ENCODE assay signal across 8 cellular contexts in the genomic region with DNA sequence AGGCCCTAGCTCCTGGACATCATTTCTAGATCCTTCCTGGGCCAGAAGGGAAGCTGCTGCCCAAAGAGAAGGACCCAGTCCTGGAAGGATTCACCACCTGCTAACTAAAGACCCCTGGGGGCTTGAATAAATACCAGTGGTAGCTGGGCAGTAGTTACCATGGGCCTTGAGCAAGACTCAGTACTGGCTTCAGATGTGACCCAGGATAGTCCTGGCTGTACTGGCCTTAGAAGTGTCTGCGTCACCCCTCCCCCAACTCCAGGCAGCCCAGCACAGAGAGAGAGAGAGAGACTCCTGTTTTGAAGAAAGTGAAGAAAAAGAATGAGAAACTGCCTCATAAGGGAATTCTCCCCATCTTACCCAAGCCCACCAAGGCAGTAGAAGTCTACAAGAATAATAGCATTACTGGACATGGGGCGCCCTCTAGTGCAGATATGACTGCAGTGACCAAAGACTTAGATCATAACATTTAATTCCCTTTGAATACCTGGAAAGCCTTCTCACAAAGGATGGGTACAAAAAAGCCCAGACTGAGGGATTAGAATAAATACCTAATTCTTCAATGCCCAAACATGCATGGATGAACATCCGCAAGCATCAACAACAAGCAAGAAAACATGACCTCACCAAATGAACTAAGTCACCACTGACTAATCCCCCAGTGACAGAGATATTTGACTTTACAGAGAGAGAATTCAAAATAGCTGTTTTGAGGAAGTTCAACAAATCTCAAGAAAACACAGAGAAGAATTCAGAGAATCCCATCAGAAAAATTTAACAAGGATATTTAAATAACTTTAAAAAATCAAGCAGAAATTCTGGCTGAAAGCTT.
DNase-seq lines count a peak whose midpoint lies in the region; ATAC-seq and TF ChIP-seq lines count a peak whose summit lies in the region.

No MANE protein-coding gene starts in this region.

- H3K4me1 ChIP-seq in HAP-1: no peaks in the 10 kb centered on the region
- H3K4me1 ChIP-seq in fibroblast of lung (ENCODE audit: control insufficient read depth, extremely low read depth, insufficient read depth, low read length): no peaks in the 10 kb centered on the region

- H3K9ac ChIP-seq in fibroblast of lung (ENCODE audit: insufficient read depth, low read length): no peak overlapping the region

- DNase-seq in DMS153 (lab: John Stamatoyannopoulos, UW) (peak; percentile 31), HAP-1 (ENCODE audit: low spot score in 2 of 2) (peak; percentile 58 to 80), NCI-H226 (peak; percentile 7), fibroblast of lung (ENCODE audit: low read depth in 2 of 2) (peak; percentile 20 to 45), pons (ENCODE audit: low spot score) (peak; percentile 44)
- DNase-seq in activated CD4-positive, alpha-beta T cell treated with anti-CD3 and anti-CD28 coated beads, Interleukin-2, amount 10 ng/mL, durations not matched to agents 7 days and 5 days: peak; percentile 62
- DNase-seq in activated T-helper 1 cell treated with anti-CD3 and anti-CD28 coated beads, Interleukin-12 subunit alpha, Interleukin-12 subunit beta, Interleukin-2, Interleukin-4 antibody, amounts not matched to agents 30 ng/mL and 10 ng/mL and 1 ng/mL, durations not matched to agents 14 hours and 24 hours and 36 hours (ENCODE audit: low spot score): no peak

- no peak overlapping the region for H2AFZ ChIP-seq in fibroblast of lung (ENCODE audit: low read length)

- no peak for ATAC-seq in GM21717 (IDR thresholded peaks at IDR 0.05; ENCODE audit: unreplicated experiment)

- H3K36me3 Mint-ChIP-seq in activated CD4-positive, alpha-beta T cell treated with anti-CD3 and anti-CD28 coated beads, Interleukin-2, amount 10 ng/mL, durations not matched to agents 7 days and 5 days (ENCODE audit: low read depth): no peaks in the 10 kb centered on the region
- no peaks in the 10 kb centered on the region for H3K36me3 Mint-ChIP-seq in activated T-helper 1 cell treated with anti-CD3 and anti-CD28 coated beads, Interleukin-12 subunit alpha, Interleukin-12 subunit beta, Interleukin-2, Interleukin-4 antibody, amounts not matched to agents 30 ng/mL and 10 ng/mL and 1 ng/mL, durations not matched to agents 14 hours and 24 hours and 36 hours (ENCODE audit: low read depth)

- H3K4me2 ChIP-seq in fibroblast of lung (ENCODE audit: extremely low read depth, insufficient read depth, low read length): no peak overlapping the region

- in situ Hi-C loops in HAP-1 (cut with MboI; ENCODE audit: low sequenced_read_pairs): loop anchor here (10.0 kb wide), 2 partner anchors 727 to 787 kb away; partner anchors contain the start of gene RASGEF1B

- peaks cover 18% of the 10 kb centered on the region for H3K27me3 Mint-ChIP-seq in activated CD4-positive, alpha-beta T cell treated with anti-CD3 and anti-CD28 coated beads, Interleukin-2, amount 10 ng/mL, durations not matched to agents 7 days and 5 days
- H3K27me3 Mint-ChIP-seq in activated T-helper 1 cell treated with anti-CD3 and anti-CD28 coated beads, Interleukin-12 subunit alpha, Interleukin-12 subunit beta, Interleukin-2, Interleukin-4 antibody, amounts not matched to agents 30 ng/mL and 10 ng/mL and 1 ng/mL, durations not matched to agents 14 hours and 24 hours and 36 hours (ENCODE audit: insufficient read depth): peaks cover 8% of the 10 kb centered on the region

- H3K4me3 Mint-ChIP-seq in activated CD4-positive, alpha-beta T cell treated with anti-CD3 and anti-CD28 coated beads, Interleukin-2, amount 10 ng/mL, durations not matched to agents 7 days and 5 days: no peak overlapping the region
- no peak overlapping the region for H3K4me3 Mint-ChIP-seq in activated T-helper 1 cell treated with anti-CD3 and anti-CD28 coated beads, Interleukin-12 subunit alpha, Interleukin-12 subunit beta, Interleukin-2, Interleukin-4 antibody, amounts not matched to agents 30 ng/mL and 10 ng/mL and 1 ng/mL, durations not matched to agents 14 hours and 24 hours and 36 hours

- H3K4me1 Mint-ChIP-seq in activated CD4-positive, alpha-beta T cell treated with anti-CD3 and anti-CD28 coated beads, Interleukin-2, amount 10 ng/mL, durations not matched to agents 7 days and 5 days: peaks cover 3% of the 10 kb centered on the region
- no peaks in the 10 kb centered on the region for H3K4me1 Mint-ChIP-seq in activated T-helper 1 cell treated with anti-CD3 and anti-CD28 coated beads, Interleukin-12 subunit alpha, Interleukin-12 subunit beta, Interleukin-2, Interleukin-4 antibody, amounts not matched to agents 30 ng/mL and 10 ng/mL and 1 ng/mL, durations not matched to agents 14 hours and 24 hours and 36 hours (ENCODE audit: low read depth)

- H3K36me3 ChIP-seq in HAP-1 (replicated peaks): no peaks in the 10 kb centered on the region
- no peaks in the 10 kb centered on the region for H3K36me3 ChIP-seq in fibroblast of lung (ENCODE audit: control insufficient read depth, insufficient read depth, low read length)

- intact Hi-C loops in activated T-helper 1 cell treated with anti-CD3 and anti-CD28 coated beads, Interleukin-12 subunit alpha, Interleukin-12 subunit beta, Interleukin-2, Interleukin-4 antibody, amounts not matched to agents 30 ng/mL and 10 ng/mL and 1 ng/mL, durations not matched to agents 14 hours and 24 hours and 36 hours (cut with micrococcal nuclease): loop anchor here (1.0 to 10.0 kb wide), 4 partner anchors 66 to 797 kb away; no protein-coding TSS in a partner anchor

- H4K20me1 ChIP-seq in fibroblast of lung (ENCODE audit: control insufficient read depth, extremely low read depth, insufficient read depth, low read length): no peaks in the 10 kb centered on the region

- POLR2A ChIA-PET in activated CD4-positive, alpha-beta T cell treated with anti-CD3 and anti-CD28 coated beads, Interleukin-2, amount 10 ng/mL, durations not matched to agents 7 days and 5 days (lab: Charles Lee): no interaction called here

- no peaks in the 10 kb centered on the region for H3K79me2 ChIP-seq in fibroblast of lung (ENCODE audit: control insufficient read depth, insufficient read depth, low read length)

- CTCF ChIA-PET in activated CD4-positive, alpha-beta T cell treated with anti-CD3 and anti-CD28 coated beads, Interleukin-2, amount 10 ng/mL, durations not matched to agents 7 days and 5 days (lab: Charles Lee): interaction anchor here (0.6 kb wide), 1 partner anchor 10 kb away, joined by 3 read pairs; no protein-coding TSS in a partner anchor

- no peak overlapping the region for H3K27ac Mint-ChIP-seq in activated CD4-positive, alpha-beta T cell treated with anti-CD3 and anti-CD28 coated beads, Interleukin-2, amount 10 ng/mL, durations not matched to agents 7 days and 5 days
- no peak overlapping the region for H3K27ac Mint-ChIP-seq in activated T-helper 1 cell treated with anti-CD3 and anti-CD28 coated beads, Interleukin-12 subunit alpha, Interleukin-12 subunit beta, Interleukin-2, Interleukin-4 antibody, amounts not matched to agents 30 ng/mL and 10 ng/mL and 1 ng/mL, durations not matched to agents 14 hours and 24 hours and 36 hours

- H3K9me3 ChIP-seq in HAP-1: peaks cover 5% of the 10 kb centered on the region; the same call in 1 of the 2 replicates
- H3K9me3 ChIP-seq in fibroblast of lung (ENCODE audit: control insufficient read depth, insufficient read depth, low read depth, low read length): no peaks in the 10 kb centered on the region

- H3K27ac ChIP-seq in fibroblast of lung (ENCODE audit: insufficient read depth, low read length): no peak overlapping the region

- H3K4me3 ChIP-seq in HAP-1 (no peak overlapping the region), fibroblast of lung (replicated peaks in 1 of 4; ENCODE audit: control extremely low read depth in 1 of 4, insufficient read depth in 1 of 4, low read depth in 3 of 4, low read length in 4 of 4) (no peak overlapping the region)

- TF ChIP-seq CTCF in fibroblast of lung (conservative IDR thresholded peaks at IDR 0.05 in 1 of 2, IDR thresholded peaks at IDR 0.05 in 1 of 2; ENCODE audit: low read depth in 1 of 2, low read length in 2 of 2): peak; percentile 48 to 64

- H3K27me3 ChIP-seq in HAP-1 (ENCODE audit: low read depth): 0 out of 2 replicates have a peak, but pooled peaks cover 2% of the 10 kb centered on the region
- H3K27me3 ChIP-seq in fibroblast of lung (ENCODE audit: control insufficient read depth, insufficient read depth, low read length): no peaks in the 10 kb centered on the region

- no peaks in the 10 kb centered on the region for H3K9me3 Mint-ChIP-seq in activated CD4-positive, alpha-beta T cell treated with anti-CD3 and anti-CD28 coated beads, Interleukin-2, amount 10 ng/mL, durations not matched to agents 7 days and 5 days
- no peaks in the 10 kb centered on the region for H3K9me3 Mint-ChIP-seq in activated T-helper 1 cell treated with anti-CD3 and anti-CD28 coated beads, Interleukin-12 subunit alpha, Interleukin-12 subunit beta, Interleukin-2, Interleukin-4 antibody, amounts not matched to agents 30 ng/mL and 10 ng/mL and 1 ng/mL, durations not matched to agents 14 hours and 24 hours and 36 hours
